7 cellular contexts compared by ENCODE assay signal in genomic region chr9:86948153-86948929, GRCh38. TPM values are rescaled to one million over a fixed set of nuclear protein-coding genes. Genes with fewer than 3 reads are reported as not detected.
A peak's percentile ranks its signal among the peaks of the same experiment; 100 is the strongest.
DNase-seq lines count a peak whose midpoint lies in the region; ATAC-seq and TF ChIP-seq lines count a peak whose summit lies in the region.

No MANE protein-coding gene starts in this region.

- H3K4me3 ChIP-seq in kidney epithelial cell (ENCODE audit: low read depth, low read length): peak overlapping the region; percentile 44

- ATAC-seq in GM18498 (IDR thresholded peaks at IDR 0.05; ENCODE audit: unreplicated experiment): peak; percentile 68
- peak; percentile 66 for ATAC-seq in HG02759 (IDR thresholded peaks at IDR 0.05; ENCODE audit: unreplicated experiment)

- TF ChIP-seq CTCF in kidney epithelial cell (IDR thresholded peaks at IDR 0.05; ENCODE audit: insufficient read depth, low read length, poor library complexity, severe bottlenecking): peak; percentile 92

- DNase-seq in NCI-H1105 (lab: John Stamatoyannopoulos, UW) (peak; percentile 54), cerebellar cortex (ENCODE audit: low spot score) (peak; percentile 86), kidney epithelial cell (ENCODE audit: low read depth) (no peak)
- DNase-seq in activated CD4-positive, CD25-positive, alpha-beta regulatory T cell (lab: John Stamatoyannopoulos, UW): peak; percentile 11 to 45 (median 32)
- DNase-seq in stimulated activated CD4-positive, alpha-beta T cell treated with anti-CD3 and anti-CD28 coated beads, Interleukin-15, amount 100 ng/mL, for 24 hours: peak; percentile 83

- no peaks in the 10 kb centered on the region for H3K36me3 ChIP-seq in kidney epithelial cell (ENCODE audit: control insufficient read depth, insufficient read depth, low read length)

- H3K27me3 ChIP-seq in kidney epithelial cell (ENCODE audit: control insufficient read depth, insufficient read depth, low read length): peaks cover 1% of the 10 kb centered on the region

RNA-seq across cellular contexts. Expression of gene GAS1, which starts 1.0 kb away (rescaled TPM):
- 6.1 and 8.3 TPM in 2 replicates for total RNA-seq in kidney epithelial cell
